Comparison of ENCODE assay signal across 23 cellular contexts in genomic region chr18:35220424-35220823, GRCh38. TPM values are rescaled to one million over a fixed set of nuclear protein-coding genes. Genes with fewer than 3 reads are reported as not detected.
DNase-seq lines count a peak whose midpoint lies in the region; ATAC-seq, FAIRE-seq and TF ChIP-seq lines count a peak whose summit lies in the region.
"Had no signal": no experiment of that assay in that cellular context is flagged by ENCODE, and none has a peak within 500 bp of the region (broad histone marks: within the 10 kb centered on the region; RNA-seq: fewer than 3 reads in every experiment).

No MANE protein-coding gene starts in this region.

- H3K27me3 ChIP-seq in colonic mucosa, result no peaks in the 10 kb centered on the region
- H3K27me3 ChIP-seq in left lung, result no peaks in the 10 kb centered on the region
- no peaks in the 10 kb centered on the region for H3K27me3 ChIP-seq in small intestine (ENCODE audit: control insufficient read depth in 2 of 2, insufficient read depth in 2 of 2, low read length in 2 of 2)

- H3K4me1 ChIP-seq in colonic mucosa (no peaks in the 10 kb centered on the region), left lung (no peaks in the 10 kb centered on the region), small intestine (ENCODE audit: control insufficient read depth in 2 of 2, insufficient read depth in 1 of 2, low read depth in 1 of 2, low read length in 1 of 2) (no peaks in the 10 kb centered on the region)
- H3K4me1 ChIP-seq: A549, Caco-2 had no signal

- H3K27ac ChIP-seq in colonic mucosa (peak overlapping the region; percentile 9), left lung (no peak overlapping the region), small intestine (ENCODE audit: low read depth in 1 of 2, low read length in 1 of 2) (no peak overlapping the region)
- H3K27ac ChIP-seq: A549 had no signal

- H3K36me3 ChIP-seq in colonic mucosa, result no peaks in the 10 kb centered on the region
- H3K36me3 ChIP-seq in left lung, result no peaks in the 10 kb centered on the region
- no peaks in the 10 kb centered on the region for H3K36me3 ChIP-seq in small intestine (ENCODE audit: control insufficient read depth in 2 of 2, insufficient read depth in 2 of 2, low read length in 2 of 2)

- no peak for TF ChIP-seq CTCF in colonic mucosa (IDR thresholded peaks at IDR 0.05)
- no peak for TF ChIP-seq CTCF in left lung (IDR thresholded peaks at IDR 0.05)

- no peak for FAIRE-seq in small intestine (lab: Jason Lieb, UNC)
- FAIRE-seq: A549, D721Med, GM12891, GM18507, H1 had no signal

- DNase-seq in colonic mucosa, result peak; percentile 42
- no peak for DNase-seq in left lung
- peak; percentile 20 for DNase-seq in small intestine
- DNase-seq in occipital lobe (lab: John Stamatoyannopoulos, UW), result no peak
- no peak for DNase-seq in GDM1 (lab: John Stamatoyannopoulos, UW)
- DNase-seq: 8988T; ACHN; C1 segment of cervical spinal cord; Caco-2; CD8-positive, alpha-beta T cell; DMS 273 treated with DMSO at 0.1 percent for 48 hours; DMS79; EL; GF-D8; H7; HCEC 1CT had no signal

- WGBS in small intestine, 3 donors, result 72 to 82% (median 73%) methylated on average over 6 of the region's 6 CpGs

- ATAC-seq in left lung (peak; percentile 56), HG03097 (IDR thresholded peaks at IDR 0.05; ENCODE audit: low FRiP score, unreplicated experiment) (no peak), HG02759 (IDR thresholded peaks at IDR 0.05; ENCODE audit: unreplicated experiment) (no peak)
- ATAC-seq: A549; CD8-positive, alpha-beta T cell had no signal

- intact Hi-C loops in colonic mucosa (cut with DNase I), result no loop called here
- intact Hi-C loops in left lung (cut with DNase I), result no loop called here

- H3K9ac ChIP-seq in colonic mucosa (ENCODE audit: low read depth in 2 of 2, low read length in 2 of 2), result no peak overlapping the region

- H3K9me3 ChIP-seq in colonic mucosa, result no peaks in the 10 kb centered on the region
- no peaks in the 10 kb centered on the region for H3K9me3 ChIP-seq in left lung
- no peaks in the 10 kb centered on the region for H3K9me3 ChIP-seq in small intestine (ENCODE audit: control insufficient read depth, low read depth)
- H3K9me3 ChIP-seq: A549, Caco-2 had no signal

- H3K4me3 ChIP-seq in colonic mucosa, result no peak overlapping the region
- no peak overlapping the region for H3K4me3 ChIP-seq in left lung
- no peak overlapping the region for H3K4me3 ChIP-seq in small intestine (ENCODE audit: low read depth in 1 of 2, low read length in 2 of 2)
- H3K4me3 ChIP-seq: A549 had no signal

RNA-seq across cellular contexts. Expression of gene ZNF397, which starts 20.4 kb away (rescaled TPM):
- total RNA-seq in colonic mucosa (10 to 100 TPM; 22.7 to 25.2 TPM), left lung (10 to 100 TPM; 22.9 to 26.0 TPM), occipital lobe (56.0 TPM)
- 10 to 100 TPM in 1 of 3 donors, 1 to 10 TPM in 2; 5.7 to 11.3 (median 7.2) TPM for polyA plus RNA-seq in small intestine

Comparison
In these comparisons a context has a peak if more than half of its experiments do, and no peak if none do; other contexts are left out.
1. DNase-seq: peak in colonic mucosa (single experiment) and small intestine (single experiment); none in left lung (0 of 2), occipital lobe (single experiment) and GDM1 (single experiment).